Comparison of ENCODE assay signal across 11 cellular contexts in the genomic region with DNA sequence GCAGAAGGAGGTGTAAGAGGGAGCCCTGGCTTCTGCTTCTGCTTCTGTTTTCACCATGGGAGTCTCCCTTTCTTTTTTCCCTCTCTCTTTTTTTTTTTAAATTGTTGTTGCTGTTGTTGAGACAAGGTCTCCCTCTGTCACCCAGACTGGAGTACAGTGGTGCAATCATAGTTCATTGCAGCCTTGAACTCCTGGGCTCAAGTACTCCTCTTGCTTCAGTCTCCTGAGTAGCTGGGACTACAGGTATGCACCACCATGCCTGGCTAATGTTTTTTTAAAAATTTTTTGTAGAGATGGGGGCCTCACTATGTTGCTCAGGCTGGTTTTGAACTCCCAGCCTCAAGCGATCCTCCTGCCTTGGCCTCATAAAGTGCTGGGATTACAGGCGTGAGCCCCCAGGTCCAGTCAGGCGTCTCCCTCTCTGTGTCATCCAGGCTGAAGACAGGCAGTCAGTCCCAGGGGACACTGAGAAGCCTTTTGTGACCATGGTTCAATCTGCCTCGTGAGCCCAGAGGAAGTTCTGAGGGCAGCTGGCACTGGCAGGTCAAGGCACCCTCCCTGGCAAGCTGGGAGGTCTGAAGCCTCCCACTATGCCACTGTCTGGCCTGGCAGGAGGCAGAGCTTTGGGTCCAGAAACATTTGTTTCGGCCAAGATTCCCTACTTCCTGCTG.
DNase-seq lines count a peak whose midpoint lies in the region; ATAC-seq lines count a peak whose summit lies in the region.
"Had no signal": no experiment of that assay in that cellular context is flagged by ENCODE, and none has a peak within 500 bp of the region (broad histone marks: within the 10 kb centered on the region; RNA-seq: fewer than 3 reads in every experiment).

No MANE protein-coding gene starts in this region.

- no peak overlapping the region for H3K4me3 Mint-ChIP-seq in stimulated activated memory B cell treated with anti-CD40 and anti-IgM and Interleukin-4, amounts not matched to agents 10 μg/mL and 1 μg/mL and 100 μg/mL, for 72 hours
- H3K4me3 Mint-ChIP-seq: CD8-positive, alpha-beta memory T cell; T-cell had no signal

- DNase-seq in germinal center (ENCODE audit: low spot score) (peak; percentile 57), NCI-H510A treated with DMSO at 0.1 percent for 48 hours (lab: John Stamatoyannopoulos, UW) (no peak), C1 segment of cervical spinal cord (lab: John Stamatoyannopoulos, UW) (no peak), nucleus accumbens (lab: John Stamatoyannopoulos, UW) (no peak)
- DNase-seq: AML-193; CD8-positive, alpha-beta memory T cell; MM.1S; T-cell had no signal

- no peak overlapping the region for H3K27ac Mint-ChIP-seq in stimulated activated memory B cell treated with anti-CD40 and anti-IgM and Interleukin-4, amounts not matched to agents 10 μg/mL and 1 μg/mL and 100 μg/mL, for 72 hours
- H3K27ac Mint-ChIP-seq: CD8-positive, alpha-beta memory T cell; T-cell had no signal

- ATAC-seq in GM18511 (IDR thresholded peaks at IDR 0.05; ENCODE audit: unreplicated experiment) (peak; percentile 60), HG03432 (IDR thresholded peaks at IDR 0.05; ENCODE audit: unreplicated experiment) (peak; percentile 44)
- ATAC-seq in stimulated activated memory B cell treated with anti-CD40 and anti-IgM and Interleukin-4, amounts not matched to agents 10 μg/mL and 1 μg/mL and 100 μg/mL, for 72 hours = peak; percentile 62
- ATAC-seq: T-cell had no signal

- no peaks in the 10 kb centered on the region for H3K27me3 Mint-ChIP-seq in stimulated activated memory B cell treated with anti-CD40 and anti-IgM and Interleukin-4, amounts not matched to agents 10 μg/mL and 1 μg/mL and 100 μg/mL, for 72 hours
- H3K27me3 Mint-ChIP-seq: CD8-positive, alpha-beta memory T cell; T-cell had no signal

- H3K9me3 Mint-ChIP-seq in stimulated activated memory B cell treated with anti-CD40 and anti-IgM and Interleukin-4, amounts not matched to agents 10 μg/mL and 1 μg/mL and 100 μg/mL, for 72 hours = no peaks in the 10 kb centered on the region
- H3K9me3 Mint-ChIP-seq: CD8-positive, alpha-beta memory T cell; T-cell had no signal

- H3K36me3 Mint-ChIP-seq in stimulated activated memory B cell treated with anti-CD40 and anti-IgM and Interleukin-4, amounts not matched to agents 10 μg/mL and 1 μg/mL and 100 μg/mL, for 72 hours = no peaks in the 10 kb centered on the region
- H3K36me3 Mint-ChIP-seq: CD8-positive, alpha-beta memory T cell had no signal

- H3K4me1 Mint-ChIP-seq in stimulated activated memory B cell treated with anti-CD40 and anti-IgM and Interleukin-4, amounts not matched to agents 10 μg/mL and 1 μg/mL and 100 μg/mL, for 72 hours = peaks cover 18% of the 10 kb centered on the region
